Comparison of ENCODE assay signal across 8 cellular contexts in the genomic region with DNA sequence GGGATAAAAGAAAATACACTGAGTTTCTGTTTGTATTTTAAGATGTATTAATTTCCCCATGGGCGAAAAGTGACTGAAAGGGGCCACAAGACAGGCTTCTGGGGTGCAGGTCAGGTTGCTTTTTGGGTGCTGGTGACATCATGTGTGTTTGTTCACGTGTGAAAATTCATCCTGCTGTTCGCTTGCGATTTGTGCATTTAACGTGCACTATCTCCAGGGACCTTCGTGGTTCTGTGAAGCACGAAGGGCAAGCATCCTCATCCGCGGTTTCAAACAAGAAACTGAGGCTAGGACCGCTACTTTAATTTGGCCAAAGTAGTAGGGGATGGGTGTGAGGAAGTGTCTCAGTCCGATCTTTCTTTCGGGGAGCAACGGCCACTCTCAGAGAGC. TPM values are rescaled to one million over a fixed set of nuclear protein-coding genes. Genes with fewer than 3 reads are reported as not detected.
DNase-seq lines count a peak whose midpoint lies in the region; ATAC-seq, FAIRE-seq and TF ChIP-seq lines count a peak whose summit lies in the region.

No MANE protein-coding gene starts in this region.

- ATAC-seq in activated CD8-positive, alpha-beta T cell treated with anti-CD3 and anti-CD28 coated beads for 36 hours = no peak
- ATAC-seq in GM21576 (IDR thresholded peaks at IDR 0.05; ENCODE audit: unreplicated experiment) = no peak
- no peak for ATAC-seq in HG02623 (IDR thresholded peaks at IDR 0.05; ENCODE audit: unreplicated experiment)

- H3K27ac ChIP-seq in keratinocyte (ENCODE audit: control insufficient read depth, insufficient read depth, low read length) (no peak overlapping the region), thymus (ENCODE audit: low read depth) (peak overlapping the region; percentile 32)

- intact Hi-C loops in activated CD8-positive, alpha-beta T cell treated with anti-CD3 and anti-CD28 coated beads for 36 hours (cut with micrococcal nuclease) = no loop called here

- H3K9me3 ChIP-seq in keratinocyte (ENCODE audit: control insufficient read depth, low read depth, low read length) (no peaks in the 10 kb centered on the region), thymus (ENCODE audit: control insufficient read depth) (no peaks in the 10 kb centered on the region)

- DNase-seq in activated CD4-positive, alpha-beta T cell treated with anti-CD3 and anti-CD28 coated beads, Interleukin-2, amount 10 ng/mL, durations not matched to agents 7 days and 5 days = peak; percentile 22
- no peak for DNase-seq in activated CD4-positive, alpha-beta T cell treated with anti-CD3 and anti-CD28 coated beads for 48 hours
- DNase-seq in activated CD8-positive, alpha-beta T cell treated with anti-CD3 and anti-CD28 coated beads for 36 hours = peak; percentile 21
- DNase-seq in keratinocyte (ENCODE audit: low read depth, low spot score) (no peak), H54 (ENCODE audit: insufficient read length, low spot score) (no peak)

- TF ChIP-seq CTCF in activated CD8-positive, alpha-beta T cell treated with anti-CD3 and anti-CD28 coated beads for 36 hours (IDR thresholded peaks at IDR 0.05) = no peak
- TF ChIP-seq CTCF in keratinocyte (optimal IDR thresholded peaks at IDR 0.05 in 1 of 3, IDR thresholded peaks at IDR 0.05 in 1 of 3, conservative IDR thresholded peaks at IDR 0.05 in 1 of 3; ENCODE audit: extremely low read depth in 1 of 3, insufficient read depth in 2 of 3, low read length in 3 of 3) = no peak

- H3K4me2 ChIP-seq in keratinocyte (ENCODE audit: control insufficient read depth, extremely low read depth, insufficient read depth, low read depth, low read length) = peak overlapping the region; percentile 81

- no peaks in the 10 kb centered on the region for H3K9me3 Mint-ChIP-seq in activated CD4-positive, alpha-beta T cell treated with anti-CD3 and anti-CD28 coated beads, Interleukin-2, amount 10 ng/mL, durations not matched to agents 7 days and 5 days
- H3K9me3 Mint-ChIP-seq in activated CD8-positive, alpha-beta T cell treated with anti-CD3 and anti-CD28 coated beads for 36 hours = no peaks in the 10 kb centered on the region

- WGBS in thymus = 13% methylated on average over 13 of the region's 13 CpGs

- H3K4me3 Mint-ChIP-seq in activated CD4-positive, alpha-beta T cell treated with anti-CD3 and anti-CD28 coated beads, Interleukin-2, amount 10 ng/mL, durations not matched to agents 7 days and 5 days = peak overlapping the region; percentile 84
- H3K4me3 Mint-ChIP-seq in activated CD8-positive, alpha-beta T cell treated with anti-CD3 and anti-CD28 coated beads for 36 hours = peak overlapping the region; percentile 84

- H3K4me1 ChIP-seq in keratinocyte (ENCODE audit: control insufficient read depth, extremely low read depth, insufficient read depth, low read length) (peaks cover 17% of the 10 kb centered on the region), thymus (ENCODE audit: control insufficient read depth, insufficient read depth, low read length) (peaks cover 19% of the 10 kb centered on the region)

- no peaks in the 10 kb centered on the region for H3K36me3 Mint-ChIP-seq in activated CD4-positive, alpha-beta T cell treated with anti-CD3 and anti-CD28 coated beads, Interleukin-2, amount 10 ng/mL, durations not matched to agents 7 days and 5 days (ENCODE audit: low read depth)
- H3K36me3 Mint-ChIP-seq in activated CD8-positive, alpha-beta T cell treated with anti-CD3 and anti-CD28 coated beads for 36 hours (ENCODE audit: low read depth) = no peaks in the 10 kb centered on the region

- H3K9ac ChIP-seq in keratinocyte (ENCODE audit: control insufficient read depth, extremely low read depth, insufficient read depth, low read length) = peak overlapping the region; percentile 63

- H3K79me2 ChIP-seq in keratinocyte (ENCODE audit: control insufficient read depth, insufficient read depth, low read length) = no peaks in the 10 kb centered on the region

- no peaks in the 10 kb centered on the region for H3K9me1 ChIP-seq in keratinocyte (ENCODE audit: control insufficient read depth, extremely low read depth, insufficient read depth, low read length)

- H3K36me3 ChIP-seq in keratinocyte (ENCODE audit: control insufficient read depth in 2 of 2, extremely low read depth in 1 of 2, insufficient read depth in 2 of 2, low read length in 2 of 2) = no peaks in the 10 kb centered on the region
- H3K36me3 ChIP-seq in thymus (ENCODE audit: control insufficient read depth, insufficient read depth) = no peaks in the 10 kb centered on the region

- TF ChIP-seq POLR2A in H54 (IDR thresholded peaks at IDR 0.05; ENCODE audit: low read depth, low read length) = no peak

- H2AFZ ChIP-seq in keratinocyte (ENCODE audit: control insufficient read depth, low read length) = peak overlapping the region; percentile 70

- peak overlapping the region; percentile 87 for H3K27ac Mint-ChIP-seq in activated CD4-positive, alpha-beta T cell treated with anti-CD3 and anti-CD28 coated beads, Interleukin-2, amount 10 ng/mL, durations not matched to agents 7 days and 5 days
- peak overlapping the region; percentile 66 for H3K27ac Mint-ChIP-seq in activated CD8-positive, alpha-beta T cell treated with anti-CD3 and anti-CD28 coated beads for 36 hours

- peaks cover 20% of the 10 kb centered on the region for H3K27me3 Mint-ChIP-seq in activated CD4-positive, alpha-beta T cell treated with anti-CD3 and anti-CD28 coated beads, Interleukin-2, amount 10 ng/mL, durations not matched to agents 7 days and 5 days
- peaks cover 18% of the 10 kb centered on the region for H3K27me3 Mint-ChIP-seq in activated CD8-positive, alpha-beta T cell treated with anti-CD3 and anti-CD28 coated beads for 36 hours

- H3K27me3 ChIP-seq in keratinocyte (ENCODE audit: control insufficient read depth, extremely low read depth, insufficient read depth, low read length) (peaks cover 31% of the 10 kb centered on the region), thymus (ENCODE audit: control insufficient read depth, insufficient read depth) (peaks cover 28% of the 10 kb centered on the region)

- no peaks in the 10 kb centered on the region for H4K20me1 ChIP-seq in keratinocyte (ENCODE audit: control insufficient read depth, extremely low read depth, insufficient read depth, low read length)

- FAIRE-seq in keratinocyte (lab: Jason Lieb, UNC) (peak; percentile 52), H54 (lab: Jason Lieb, UNC) (no peak)

- H3K4me3 ChIP-seq in keratinocyte (ENCODE audit: control insufficient read depth in 2 of 3, extremely low read depth in 1 of 3, insufficient read depth in 2 of 3, low read depth in 1 of 3, low read length in 3 of 3) (peak overlapping the region; percentile 44 to 82 (median 70)), thymus (ENCODE audit: low read length) (peak overlapping the region; percentile 76)

- CTCF ChIA-PET in activated CD4-positive, alpha-beta T cell treated with anti-CD3 and anti-CD28 coated beads, Interleukin-2, amount 10 ng/mL, durations not matched to agents 7 days and 5 days (lab: Charles Lee) = interaction anchor here (0.9 to 1.3 kb wide), 3 partner anchors 9 to 28 kb away, joined by 3 to 6 read pairs (median 4); no protein-coding TSS in a partner anchor
- CTCF ChIA-PET in activated CD8-positive, alpha-beta T cell treated with anti-CD3 and anti-CD28 coated beads for 36 hours (lab: Charles Lee) = interaction anchor here (1.9 kb wide), 1 partner anchor 150 kb away, joined by 6 read pairs; no protein-coding TSS in a partner anchor

- dilution Hi-C loops in keratinocyte (cut with MboI; ENCODE audit: extremely low pct_ligation_motif_present, low sequenced_read_pairs) = no loop called here

- H3K4me1 Mint-ChIP-seq in activated CD4-positive, alpha-beta T cell treated with anti-CD3 and anti-CD28 coated beads, Interleukin-2, amount 10 ng/mL, durations not matched to agents 7 days and 5 days = peaks cover 24% of the 10 kb centered on the region
- H3K4me1 Mint-ChIP-seq in activated CD8-positive, alpha-beta T cell treated with anti-CD3 and anti-CD28 coated beads for 36 hours (ENCODE audit: low read depth) = peaks cover 11% of the 10 kb centered on the region

- POLR2A ChIA-PET in activated CD4-positive, alpha-beta T cell treated with anti-CD3 and anti-CD28 coated beads, Interleukin-2, amount 10 ng/mL, durations not matched to agents 7 days and 5 days (lab: Charles Lee) = no interaction called here
- POLR2A ChIA-PET in activated CD8-positive, alpha-beta T cell treated with anti-CD3 and anti-CD28 coated beads for 36 hours (lab: Charles Lee) = interaction anchor here (1.1 to 1.4 kb wide), 2 partner anchors 9 to 203 kb away, joined by 3 to 4 read pairs; a partner anchor contains a TSS

RNA-seq across cellular contexts. Expression of a gene that starts 1.6 kb away (rescaled TPM):
- total RNA-seq in activated CD4-positive, alpha-beta T cell treated with anti-CD3 and anti-CD28 coated beads, Interleukin-2, amount 10 ng/mL, durations not matched to agents 7 days and 5 days = under 1 TPM; 0.40 TPM
- under 1 TPM; 0.25 to 0.41 TPM for total RNA-seq in activated CD8-positive, alpha-beta T cell treated with anti-CD3 and anti-CD28 coated beads for 36 hours
- polyA plus RNA-seq in keratinocyte (0.01 to 0.04 TPM (median 0.03 TPM) in 3 replicates), thymus (2.8 TPM)
- polyA plus RNA-seq in keratinocyte (2011; ENCODE audit: low read depth) = not detected
- polyA plus RNA-seq in keratinocyte (2011; cell fraction: cytosol; rRNA removed) = not detected in 2 replicates
- 0.06 and 0.07 TPM in 2 replicates for polyA plus RNA-seq in keratinocyte (2011; cell fraction: nucleus; rRNA removed)
- 0.02 and 0.04 TPM in 2 replicates for polyA plus RNA-seq in keratinocyte (2012; ENCODE audit: low replicate concordance)
- 0.03 TPM in 1 of 3 replicates, not detected in the others for polyA minus RNA-seq in keratinocyte
- 3.8 TPM for polyA minus RNA-seq in keratinocyte (2011; cell fraction: cytosol; rRNA and poly(A)+ RNA removed)
- 0.32 and 0.54 TPM in 2 replicates for polyA minus RNA-seq in keratinocyte (2011; cell fraction: nucleus; rRNA and poly(A)+ RNA removed)

Comparison
In these comparisons a context has a peak if more than half of its experiments do, and no peak if none do; other contexts are left out.
1. DNase-seq: peak in activated CD4-positive, alpha-beta T cell treated with anti-CD3 and anti-CD28 coated beads, Interleukin-2, amount 10 ng/mL, durations not matched to agents 7 days and 5 days (single experiment) and activated CD8-positive, alpha-beta T cell treated with anti-CD3 and anti-CD28 coated beads for 36 hours (single experiment); none in activated CD4-positive, alpha-beta T cell treated with anti-CD3 and anti-CD28 coated beads for 48 hours (single experiment), keratinocyte (single experiment) and H54 (single experiment).